17 cellular contexts compared by ENCODE assay signal in genomic region chr18:9735238-9735637, GRCh38. TPM values are rescaled to one million over a fixed set of nuclear protein-coding genes. Genes with fewer than 3 reads are reported as not detected.
A peak's percentile ranks its signal among the peaks of the same experiment; 100 is the strongest.
DNase-seq lines count a peak whose midpoint lies in the region; ATAC-seq and TF ChIP-seq lines count a peak whose summit lies in the region.
"Had no signal": no experiment of that assay in that cellular context is flagged by ENCODE, and none has a peak within 500 bp of the region (broad histone marks: within the 10 kb centered on the region; RNA-seq: fewer than 3 reads in every experiment).

No MANE protein-coding gene starts in this region.

- H3K4me3 Mint-ChIP-seq in activated B cell treated with CpG ODN at 0.5 μM for 24 hours: no peak overlapping the region
- peak overlapping the region in 1 of 10 donors; percentile 7 for H3K4me3 Mint-ChIP-seq in naive thymus-derived CD4-positive, alpha-beta T cell
- no peak overlapping the region for H3K4me3 Mint-ChIP-seq in T-helper 17 cell
- H3K4me3 Mint-ChIP-seq in H9: no peak overlapping the region
- H3K4me3 Mint-ChIP-seq: stimulated activated memory B cell treated with anti-CD40 and anti-IgM and Interleukin-4, amounts not matched to agents 10 μg/mL and 1 μg/mL and 100 μg/mL, for 72 hours had no signal

- H3K9ac ChIP-seq in H9 (ENCODE audit: extremely low read depth, insufficient read length, low read length): no peak overlapping the region
- H3K9ac ChIP-seq: parathyroid adenoma, SK-N-SH had no signal

- H3K4ac ChIP-seq in H9 (ENCODE audit: low read depth, low read length): no peak overlapping the region

- no peaks in the 10 kb centered on the region for H3K4me1 ChIP-seq in naive thymus-derived CD4-positive, alpha-beta T cell (ENCODE audit: control insufficient read depth in 2 of 2, insufficient read depth in 2 of 2, low read length in 2 of 2)
- H3K4me1 ChIP-seq in H9 (ENCODE audit: insufficient read depth, low read length): no peaks in the 10 kb centered on the region
- H3K4me1 ChIP-seq: parathyroid adenoma had no signal

- H3K23ac ChIP-seq in H9 (ENCODE audit: insufficient read length, low read depth, low read length): no peak overlapping the region

- no peaks in the 10 kb centered on the region for H3K36me3 ChIP-seq in naive thymus-derived CD4-positive, alpha-beta T cell (ENCODE audit: control insufficient read depth in 2 of 3, insufficient read depth in 3 of 3, low read length in 3 of 3)

- no peaks in the 10 kb centered on the region for H3K23me2 ChIP-seq in H9 (ENCODE audit: insufficient read length, low read depth, low read length, poor library complexity, severe bottlenecking)

- H3K27ac ChIP-seq in naive thymus-derived CD4-positive, alpha-beta T cell (ENCODE audit: low read depth, low read length): no peak overlapping the region
- H3K27ac ChIP-seq in H9 (ENCODE audit: insufficient read length, low read depth, low read length): no peak overlapping the region
- H3K27ac ChIP-seq: brain microvascular endothelial cell, parathyroid adenoma had no signal

- no peak overlapping the region for H3K18ac ChIP-seq in H9 (ENCODE audit: insufficient read length, low read depth, low read length)

- H4K91ac ChIP-seq in H9 (ENCODE audit: insufficient read length, low read depth, low read length): no peak overlapping the region

- H4K8ac ChIP-seq in H9 (replicated peaks; ENCODE audit: insufficient read length, low read depth, low read length): no peak overlapping the region

- CTCF ChIA-PET in activated B cell treated with CpG ODN at 0.5 μM for 24 hours (lab: Charles Lee): no interaction called here
- CTCF ChIA-PET in naive thymus-derived CD4-positive, alpha-beta T cell (lab: Charles Lee): no interaction called here

- no peak overlapping the region for H3K14ac ChIP-seq in H9 (ENCODE audit: insufficient read depth, low read length)

- H3K27ac Mint-ChIP-seq in activated B cell treated with CpG ODN at 0.5 μM for 24 hours: peak overlapping the region; percentile 22
- no peak overlapping the region for H3K27ac Mint-ChIP-seq in naive thymus-derived CD4-positive, alpha-beta T cell
- H3K27ac Mint-ChIP-seq in T-helper 17 cell: no peak overlapping the region
- H3K27ac Mint-ChIP-seq in H9: peak overlapping the region in 1 of 3 experiments; percentile 81; a peak in 1 of 7 replicates
- H3K27ac Mint-ChIP-seq: stimulated activated memory B cell treated with anti-CD40 and anti-IgM and Interleukin-4, amounts not matched to agents 10 μg/mL and 1 μg/mL and 100 μg/mL, for 72 hours had no signal

- no peaks in the 10 kb centered on the region for H4K20me1 ChIP-seq in H9 (ENCODE audit: control insufficient read depth, insufficient read depth, insufficient read length)

- H3K79me2 ChIP-seq in H9 (ENCODE audit: insufficient read depth, low read length): no peaks in the 10 kb centered on the region
- H3K79me2 ChIP-seq: parathyroid adenoma had no signal

- no peak overlapping the region for H3K4me3 ChIP-seq in naive thymus-derived CD4-positive, alpha-beta T cell (ENCODE audit: low read length)
- H3K4me3 ChIP-seq: skin epidermis had no signal

- H3K27me3 Mint-ChIP-seq in activated B cell treated with CpG ODN at 0.5 μM for 24 hours (no peaks in the 10 kb centered on the region), T-helper 17 cell (peaks cover 79% of the 10 kb centered on the region), H9 (ENCODE audit: low read depth) (no peaks in the 10 kb centered on the region)
- peaks cover 20 to 61% (median 29%) of the 10 kb centered on the region in 5 donors for H3K27me3 Mint-ChIP-seq in naive thymus-derived CD4-positive, alpha-beta T cell
- H3K27me3 Mint-ChIP-seq: stimulated activated memory B cell treated with anti-CD40 and anti-IgM and Interleukin-4, amounts not matched to agents 10 μg/mL and 1 μg/mL and 100 μg/mL, for 72 hours had no signal

- H3K9me3 ChIP-seq in naive thymus-derived CD4-positive, alpha-beta T cell (ENCODE audit: control insufficient read depth in 2 of 3, low read length in 3 of 3): no peaks in the 10 kb centered on the region
- H3K9me3 ChIP-seq in T-helper 17 cell (ENCODE audit: control insufficient read depth, low read length, poor library complexity, severe bottlenecking): no peaks in the 10 kb centered on the region
- H3K9me3 ChIP-seq in H9 (ENCODE audit: control insufficient read depth, low read depth, low read length): no peaks in the 10 kb centered on the region
- H3K9me3 ChIP-seq: SK-N-SH had no signal

- H3K36me3 Mint-ChIP-seq in activated B cell treated with CpG ODN at 0.5 μM for 24 hours (ENCODE audit: low read depth) (peaks cover 29% of the 10 kb centered on the region), T-helper 17 cell (ENCODE audit: low read depth) (peaks cover 2% of the 10 kb centered on the region), H9 (ENCODE audit: insufficient read depth in 1 of 3, low read depth in 3 of 3) (no peaks in the 10 kb centered on the region)
- H3K36me3 Mint-ChIP-seq in naive thymus-derived CD4-positive, alpha-beta T cell: no peaks in the 10 kb centered on the region

- H3K79me1 ChIP-seq in H9 (ENCODE audit: insufficient read depth, low read depth, low read length, poor library complexity, severe bottlenecking): no peaks in the 10 kb centered on the region

- no peak overlapping the region for H2BK20ac ChIP-seq in H9 (ENCODE audit: low read depth, low read length, poor library complexity, severe bottlenecking)

- H2BK5ac ChIP-seq in H9 (ENCODE audit: insufficient read length, low read length): no peak overlapping the region

- H3K27me3 ChIP-seq in naive thymus-derived CD4-positive, alpha-beta T cell (ENCODE audit: control insufficient read depth in 2 of 2, insufficient read depth in 2 of 2, low read length in 2 of 2): no peaks in the 10 kb centered on the region
- H3K27me3 ChIP-seq in H9 (ENCODE audit: insufficient read depth, low read length): no peaks in the 10 kb centered on the region
- H3K27me3 ChIP-seq: brain microvascular endothelial cell had no signal

- no peak overlapping the region for H2BK12ac ChIP-seq in H9 (ENCODE audit: insufficient read length, low read depth, low read length)

- ATAC-seq in activated B cell treated with CpG ODN at 0.5 μM for 24 hours (ENCODE audit: low read depth) (no peak), HG02885 (IDR thresholded peaks at IDR 0.05; ENCODE audit: poor library complexity, unreplicated experiment) (no peak), T-helper 17 cell (no peak)
- ATAC-seq in naive thymus-derived CD4-positive, alpha-beta T cell: peak; percentile 59
- ATAC-seq: stimulated activated memory B cell treated with anti-CD40 and anti-IgM and Interleukin-4, amounts not matched to agents 10 μg/mL and 1 μg/mL and 100 μg/mL, for 72 hours had no signal

- TF ChIP-seq CTCF in activated B cell treated with CpG ODN at 0.5 μM for 24 hours (IDR thresholded peaks at IDR 0.05) (no peak), H9 (conservative IDR thresholded peaks at IDR 0.05) (no peak)

- H3K9me3 Mint-ChIP-seq in activated B cell treated with CpG ODN at 0.5 μM for 24 hours: no peaks in the 10 kb centered on the region
- H3K9me3 Mint-ChIP-seq in naive thymus-derived CD4-positive, alpha-beta T cell: no peaks in the 10 kb centered on the region
- no peaks in the 10 kb centered on the region for H3K9me3 Mint-ChIP-seq in H9
- H3K9me3 Mint-ChIP-seq: stimulated activated memory B cell treated with anti-CD40 and anti-IgM and Interleukin-4, amounts not matched to agents 10 μg/mL and 1 μg/mL and 100 μg/mL, for 72 hours had no signal

- H3K56ac ChIP-seq in H9 (ENCODE audit: insufficient read length, low read depth, low read length): no peak overlapping the region

- no peak overlapping the region for H4K5ac ChIP-seq in H9 (ENCODE audit: insufficient read length, low read depth, low read length)

- no peak overlapping the region for H2BK120ac ChIP-seq in H9 (ENCODE audit: low read depth, low read length, poor library complexity, severe bottlenecking)

- DNase-seq in CD1c-positive myeloid dendritic cell (ENCODE audit: extremely low spot score): peak; percentile 53
- peak; percentile 46 for DNase-seq in KG1 (lab: John Stamatoyannopoulos, UW)
- no peak for DNase-seq in activated B cell treated with CpG ODN at 0.5 μM for 24 hours
- no peak for DNase-seq in naive thymus-derived CD4-positive, alpha-beta T cell
- no peak for DNase-seq in T-helper 17 cell
- DNase-seq in H9: no peak
- DNase-seq: activated CD8-positive, alpha-beta memory T cell treated with anti-CD3 and anti-CD28 coated beads, Interleukin-2, amount 50 U/mL, for 48 hours; activated naive CD4-positive, alpha-beta T cell treated with anti-CD3 and anti-CD28 coated beads, Interleukin-2, amount 50 U/mL, for 16 hours; AML-193; brain microvascular endothelial cell; DMS53; NCI-H1694; SK-N-SH had no signal

- H3K4me1 Mint-ChIP-seq in activated B cell treated with CpG ODN at 0.5 μM for 24 hours: peaks cover 20% of the 10 kb centered on the region
- peaks cover 0 to 11% (median 4%) of the 10 kb centered on the region in 7 donors for H3K4me1 Mint-ChIP-seq in naive thymus-derived CD4-positive, alpha-beta T cell
- H3K4me1 Mint-ChIP-seq in T-helper 17 cell: no peaks in the 10 kb centered on the region
- peaks cover 14 to 18% of the 10 kb centered on the region in 2 experiments for H3K4me1 Mint-ChIP-seq in H9

- POLR2A ChIA-PET in activated B cell treated with CpG ODN at 0.5 μM for 24 hours (lab: Charles Lee): interaction anchor here (0.6 kb wide), 1 partner anchor 651 kb away, joined by 3 read pairs; no protein-coding TSS in a partner anchor
- POLR2A ChIA-PET in naive thymus-derived CD4-positive, alpha-beta T cell (lab: Charles Lee): no interaction called here

- H3K4me2 ChIP-seq in H9 (ENCODE audit: insufficient read depth, insufficient read length, low read length): no peak overlapping the region
- H3K4me2 ChIP-seq: SK-N-SH had no signal

- H2AK5ac ChIP-seq in H9 (ENCODE audit: insufficient read length, low read length): no peak overlapping the region

- H2AFZ ChIP-seq in H9 (ENCODE audit: low read length): no peak overlapping the region
- H2AFZ ChIP-seq: parathyroid adenoma had no signal

- no peak overlapping the region for H2BK15ac ChIP-seq in H9 (ENCODE audit: low read depth, low read length)

- intact Hi-C loops in activated B cell treated with CpG ODN at 0.5 μM for 24 hours (cut with micrococcal nuclease): no loop called here
- intact Hi-C loops in naive thymus-derived CD4-positive, alpha-beta T cell (cut with micrococcal nuclease): no loop called here

- WGBS in H9 (ENCODE audit: extremely low coverage, insufficient read length, low lambda C conversion rate): no CpG with 5 or more reads among the region's 9 CpGs

- no peak overlapping the region for H3T11ph ChIP-seq in H9 (ENCODE audit: low read length)

RNA-seq across cellular contexts. Expression of gene RAB31, which starts 27.1 kb away (rescaled TPM):
- total RNA-seq in activated B cell treated with CpG ODN at 0.5 μM for 24 hours: 33.0 and 36.0 TPM in 2 replicates
- total RNA-seq in naive thymus-derived CD4-positive, alpha-beta T cell: 10 to 100 TPM in 1 of 5 experiments, 1 to 10 TPM in 4; 1.1 to 48.6 (median 2.3) TPM
- under 1 TPM; 0.41 to 0.76 TPM for polyA plus RNA-seq in naive thymus-derived CD4-positive, alpha-beta T cell
- total RNA-seq in T-helper 17 cell: 10 to 100 TPM in 1 of 2 donors, 1 to 10 TPM in 1; 2.9 to 15.6 TPM
- 20.9 and 22.4 TPM in 2 replicates for total RNA-seq in H9 (2021)

Comparison
In these comparisons a context has a peak if more than half of its experiments do, and no peak if none do; other contexts are left out.
1. DNase-seq: peak in CD1c-positive myeloid dendritic cell (single experiment) and KG1 (single experiment); none in activated B cell treated with CpG ODN at 0.5 μM for 24 hours (single experiment), naive thymus-derived CD4-positive, alpha-beta T cell (0 of 9), T-helper 17 cell (0 of 3) and H9 (single experiment).